ENCODE assay signal across 1 cellular context in genomic region chr11:67237574-67237973, GRCh38.
TF ChIP-seq lines count a peak whose summit lies in the region.

No MANE protein-coding gene starts in this region.

TF ChIP-seq in K562, 482 proteins besides CTCF, POLR2A, EP300 and RAD21:
- 0 out of 2 replicates have a peak, but pooled peaks have one; percentile 63 for TF ChIP-seq ZBTB40 (IDR thresholded peaks at IDR 0.05)
- TF ChIP-seq ZBTB40 (CRISPR knock-in tag; IDR thresholded peaks at IDR 0.05), result no peak
- TF ChIP-seq, protein P1, sequence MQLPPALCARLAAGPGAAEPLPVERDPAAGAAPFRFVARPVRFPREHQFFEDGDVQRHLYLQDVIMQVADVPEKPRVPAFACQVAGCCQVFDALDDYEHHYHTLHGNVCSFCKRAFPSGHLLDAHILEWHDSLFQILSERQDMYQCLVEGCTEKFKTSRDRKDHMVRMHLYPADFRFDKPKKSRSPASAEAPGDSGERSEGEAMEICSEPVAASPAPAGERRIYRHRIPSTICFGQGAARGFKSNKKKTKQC (CRISPR knock-in tag; IDR thresholded peaks at IDR 0.05), result no peak
